21 cellular contexts compared by ENCODE assay signal in genomic region chr14:99095369-99095768, GRCh38.
"Had no signal": no experiment of that assay in that cellular context is flagged by ENCODE, and none has a peak within 500 bp of the region (broad histone marks: within the 10 kb centered on the region; RNA-seq: fewer than 3 reads in every experiment).

No MANE protein-coding gene starts in this region.

- H3K9me3 ChIP-seq: MG63, SJSA1 had no signal

- H3K27ac ChIP-seq: SJSA1, SK-N-MC had no signal

- ATAC-seq: Right ventricle myocardium inferior had no signal

- H3K4me1 ChIP-seq: SJSA1 had no signal

- H3K36me3 ChIP-seq: MG63, SJSA1 had no signal

- H3K4me3 ChIP-seq: MG63, SJSA1, SK-N-MC had no signal

- H3K27me3 ChIP-seq: MG63, SJSA1 had no signal

- DNase-seq: KBM-7, MG63, NCI-H1092, NCI-H1105 treated with DMSO at 0.1 percent for 48 hours, NCI-H1417 treated with DMSO at 0.1 percent for 48 hours, NCI-H146, NCI-H1694 treated with DMSO at 0.1 percent for 48 hours, NCI-H2029, NCI-H2081 treated with DMSO at 0.1 percent for 48 hours, NCI-H2171, NCI-H226, NCI-H446, NCI-H510A, NCI-H524 treated with DMSO at 0.1 percent for 48 hours, NCI-H69, NCI-H774, RPMI8226, SIG-M5 had no signal
